In the genomic region with DNA sequence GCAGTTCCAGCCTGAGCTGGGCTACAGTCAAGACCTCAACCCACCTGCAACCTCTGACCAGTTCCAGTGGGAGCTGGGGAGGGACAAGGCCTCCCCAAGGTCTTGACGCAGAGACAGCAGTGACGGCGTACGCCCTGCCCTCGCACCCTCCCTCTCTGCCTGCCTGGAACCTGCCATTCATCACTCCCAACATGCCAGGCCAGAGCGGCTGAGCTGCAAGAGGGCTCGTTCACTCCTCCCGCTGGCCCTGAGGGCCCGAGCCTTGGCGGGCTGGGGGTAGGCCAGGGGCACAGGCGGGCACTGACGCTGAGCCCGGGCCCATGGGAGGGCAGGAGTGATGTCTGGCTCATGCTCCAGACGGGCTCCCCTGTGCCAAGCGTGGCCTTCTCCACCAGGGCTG, we compare ENCODE assay signal across 2 cellular contexts.
TF ChIP-seq lines count a peak whose summit lies in the region.

No MANE protein-coding gene starts in this region.

TF ChIP-seq in SK-N-SH, 30 proteins besides CTCF, POLR2A, EP300 and RAD21:
- TF ChIP-seq, protein P1, sequence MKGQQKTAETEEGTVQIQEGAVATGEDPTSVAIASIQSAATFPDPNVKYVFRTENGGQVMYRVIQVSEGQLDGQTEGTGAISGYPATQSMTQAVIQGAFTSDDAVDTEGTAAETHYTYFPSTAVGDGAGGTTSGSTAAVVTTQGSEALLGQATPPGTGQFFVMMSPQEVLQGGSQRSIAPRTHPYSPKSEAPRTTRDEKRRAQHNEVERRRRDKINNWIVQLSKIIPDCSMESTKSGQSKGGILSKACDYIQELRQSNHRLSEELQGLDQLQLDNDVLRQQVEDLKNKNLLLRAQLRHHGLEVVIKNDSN (IDR thresholded peaks at IDR 0.05; ENCODE audit: borderline replicate concordance, low read depth), result no peak
- TF ChIP-seq, protein P2, sequence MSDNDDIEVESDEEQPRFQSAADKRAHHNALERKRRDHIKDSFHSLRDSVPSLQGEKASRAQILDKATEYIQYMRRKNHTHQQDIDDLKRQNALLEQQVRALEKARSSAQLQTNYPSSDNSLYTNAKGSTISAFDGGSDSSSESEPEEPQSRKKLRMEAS (IDR thresholded peaks at IDR 0.05; ENCODE audit: low read depth), result no peak
- TF ChIP-seq TAF1 (IDR thresholded peaks at IDR 0.05; ENCODE audit: borderline replicate concordance, low read depth, low read length), result no peak
- TF ChIP-seq NRF1 (IDR thresholded peaks at IDR 0.05; ENCODE audit: low read depth, low read length), result no peak
- TF ChIP-seq GATA2 (CRISPR knock-in tag; IDR thresholded peaks at IDR 0.05), result no peak
- TF ChIP-seq MXI1 (IDR thresholded peaks at IDR 0.05; ENCODE audit: low read depth, low read length), result no peak
- TF ChIP-seq GABPA (IDR thresholded peaks at IDR 0.05; ENCODE audit: low read depth), result no peak
- TF ChIP-seq RXRA (IDR thresholded peaks at IDR 0.05; ENCODE audit: borderline replicate concordance, low read depth), result no peak
- TF ChIP-seq PBX3 (IDR thresholded peaks at IDR 0.05), result no peak
- TF ChIP-seq FOSL2 (IDR thresholded peaks at IDR 0.05; ENCODE audit: borderline replicate concordance, low read depth), result no peak
- no peak for TF ChIP-seq YY1 (IDR thresholded peaks at IDR 0.05; ENCODE audit: low read depth)
- no peak for TF ChIP-seq IRF3 (IDR thresholded peaks at IDR 0.05; ENCODE audit: low read depth, low read length)
- no peak for TF ChIP-seq FOXM1 (IDR thresholded peaks at IDR 0.05; ENCODE audit: low read depth)
- TF ChIP-seq, protein P3, sequence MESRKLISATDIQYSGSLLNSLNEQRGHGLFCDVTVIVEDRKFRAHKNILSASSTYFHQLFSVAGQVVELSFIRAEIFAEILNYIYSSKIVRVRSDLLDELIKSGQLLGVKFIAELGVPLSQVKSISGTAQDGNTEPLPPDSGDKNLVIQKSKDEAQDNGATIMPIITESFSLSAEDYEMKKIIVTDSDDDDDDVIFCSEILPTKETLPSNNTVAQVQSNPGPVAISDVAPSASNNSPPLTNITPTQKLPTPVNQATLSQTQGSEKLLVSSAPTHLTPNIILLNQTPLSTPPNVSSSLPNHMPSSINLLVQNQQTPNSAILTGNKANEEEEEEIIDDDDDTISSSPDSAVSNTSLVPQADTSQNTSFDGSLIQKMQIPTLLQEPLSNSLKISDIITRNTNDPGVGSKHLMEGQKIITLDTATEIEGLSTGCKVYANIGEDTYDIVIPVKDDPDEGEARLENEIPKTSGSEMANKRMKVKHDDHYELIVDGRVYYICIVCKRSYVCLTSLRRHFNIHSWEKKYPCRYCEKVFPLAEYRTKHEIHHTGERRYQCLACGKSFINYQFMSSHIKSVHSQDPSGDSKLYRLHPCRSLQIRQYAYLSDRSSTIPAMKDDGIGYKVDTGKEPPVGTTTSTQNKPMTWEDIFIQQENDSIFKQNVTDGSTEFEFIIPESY (IDR thresholded peaks at IDR 0.05; ENCODE audit: borderline replicate concordance, low read depth), result no peak
- no peak for TF ChIP-seq RCOR1 (IDR thresholded peaks at IDR 0.05; ENCODE audit: low read length)
- TF ChIP-seq POLR2AphosphoS5 (IDR thresholded peaks at IDR 0.05; ENCODE audit: low read depth, low read length), result no peak
- TF ChIP-seq, protein P4, sequence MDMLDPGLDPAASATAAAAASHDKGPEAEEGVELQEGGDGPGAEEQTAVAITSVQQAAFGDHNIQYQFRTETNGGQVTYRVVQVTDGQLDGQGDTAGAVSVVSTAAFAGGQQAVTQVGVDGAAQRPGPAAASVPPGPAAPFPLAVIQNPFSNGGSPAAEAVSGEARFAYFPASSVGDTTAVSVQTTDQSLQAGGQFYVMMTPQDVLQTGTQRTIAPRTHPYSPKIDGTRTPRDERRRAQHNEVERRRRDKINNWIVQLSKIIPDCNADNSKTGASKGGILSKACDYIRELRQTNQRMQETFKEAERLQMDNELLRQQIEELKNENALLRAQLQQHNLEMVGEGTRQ (IDR thresholded peaks at IDR 0.05; ENCODE audit: borderline replicate concordance, low read depth, low read length), result no peak

TF ChIP-seq in SK-N-SH treated with all-trans-retinoic acid at 6 μM for 48 hours, 23 proteins besides CTCF, POLR2A, EP300 and RAD21:
- TF ChIP-seq TCF4 (CRISPR knock-in tag; IDR thresholded peaks at IDR 0.05; ENCODE audit: borderline replicate concordance), result no peak
- TF ChIP-seq PPARA (CRISPR knock-in tag; IDR thresholded peaks at IDR 0.05; ENCODE audit: borderline replicate concordance), result no peak
- TF ChIP-seq BACH2 (CRISPR knock-in tag; IDR thresholded peaks at IDR 0.05; ENCODE audit: borderline replicate concordance), result no peak
